9 cellular contexts compared by ENCODE assay signal in genomic region chr22:31123292-31123602, GRCh38. TPM values are rescaled to one million over a fixed set of nuclear protein-coding genes. Genes with fewer than 3 reads are reported as not detected.
DNase-seq lines count a peak whose midpoint lies in the region; ATAC-seq and TF ChIP-seq lines count a peak whose summit lies in the region.
"Had no signal": no experiment of that assay in that cellular context is flagged by ENCODE, and none has a peak within 500 bp of the region (broad histone marks: within the 10 kb centered on the region; RNA-seq: fewer than 3 reads in every experiment).

No MANE protein-coding gene starts in this region.

- no peaks in the 10 kb centered on the region for H3K36me3 ChIP-seq in right atrium auricular region
- no peaks in the 10 kb centered on the region for H3K36me3 ChIP-seq in endocrine pancreas (ENCODE audit: control insufficient read depth, insufficient read depth, low read length)
- H3K36me3 ChIP-seq in muscle layer of duodenum (ENCODE audit: control insufficient read depth in 1 of 2, insufficient read depth in 2 of 2, low read length in 2 of 2) = no peaks in the 10 kb centered on the region
- no peaks in the 10 kb centered on the region for H3K36me3 ChIP-seq in urinary bladder (ENCODE audit: insufficient read depth)

- H3K27me3 ChIP-seq in right atrium auricular region = no peaks in the 10 kb centered on the region
- no peaks in the 10 kb centered on the region for H3K27me3 ChIP-seq in endocrine pancreas (ENCODE audit: control insufficient read depth, insufficient read depth, low read length)
- no peaks in the 10 kb centered on the region for H3K27me3 ChIP-seq in muscle layer of duodenum (ENCODE audit: low read depth, low read length)

- no peak for TF ChIP-seq CTCF in right atrium auricular region (IDR thresholded peaks at IDR 0.05)

- H3K9me3 ChIP-seq in right atrium auricular region = no peaks in the 10 kb centered on the region
- H3K9me3 ChIP-seq in endocrine pancreas (ENCODE audit: control insufficient read depth, low read length) = no peaks in the 10 kb centered on the region
- H3K9me3 ChIP-seq in muscle layer of duodenum (ENCODE audit: control insufficient read depth in 1 of 2, low read length in 2 of 2) = no peaks in the 10 kb centered on the region

- DNase-seq in right atrium auricular region (ENCODE audit: low spot score) = no peak
- DNase-seq in Right ventricle myocardium superior = no peak
- DNase-seq in effector CD8-positive, alpha-beta T cell (lab: John Stamatoyannopoulos, UW) = no peak
- no peak for DNase-seq in SK-N-DZ (ENCODE audit: low spot score)
- no peak for DNase-seq in NCI-H82 treated with DMSO at 0.1 percent for 48 hours (lab: John Stamatoyannopoulos, UW; ENCODE audit: unreplicated experiment)
- DNase-seq: activated naive CD4-positive, alpha-beta T cell treated with anti-CD3 and anti-CD28 coated beads, Interleukin-2, amount 50 U/mL, for 16 hours had no signal

- intact Hi-C loops in Right ventricle myocardium superior (cut with DNase I) = no loop called here

- peak overlapping the region; percentile 66 for H3K9ac ChIP-seq in endocrine pancreas (ENCODE audit: control insufficient read depth, insufficient read depth, low read length)

- no peak for ATAC-seq in Right ventricle myocardium superior (ENCODE audit: poor library complexity)

- H3K27ac ChIP-seq in right atrium auricular region = peak overlapping the region; percentile 83 to 95
- peak overlapping the region; percentile 56 for H3K27ac ChIP-seq in muscle layer of duodenum (ENCODE audit: low read length)
- H3K27ac ChIP-seq in urinary bladder (ENCODE audit: low read depth) = no peak overlapping the region

- H3K4me3 ChIP-seq in right atrium auricular region = peak overlapping the region; percentile 56 to 58
- peak overlapping the region; percentile 36 for H3K4me3 ChIP-seq in endocrine pancreas (ENCODE audit: control insufficient read depth, insufficient read depth, low read length)
- H3K4me3 ChIP-seq in muscle layer of duodenum (ENCODE audit: low read depth in 1 of 2, low read length in 2 of 2) = peak overlapping the region; percentile 61 to 65
- H3K4me3 ChIP-seq in urinary bladder (ENCODE audit: low read depth, low read length) = peak overlapping the region; percentile 20

- 68% methylated on average over 4 of the region's 4 CpGs for WGBS in urinary bladder

- H3K4me1 ChIP-seq in right atrium auricular region (peaks cover 0 to 47% of the 10 kb centered on the region in 2 donors), endocrine pancreas (ENCODE audit: control insufficient read depth, insufficient read depth, low read length) (no peaks in the 10 kb centered on the region), muscle layer of duodenum (ENCODE audit: control insufficient read depth in 1 of 2, insufficient read depth in 2 of 2, low read length in 2 of 2) (peaks cover 0 to 13% of the 10 kb centered on the region in 2 donors), urinary bladder (ENCODE audit: insufficient read depth) (no peaks in the 10 kb centered on the region)

RNA-seq across cellular contexts. Expression of gene INPP5J, which starts 0.5 kb away (rescaled TPM):
- total RNA-seq in right atrium auricular region (10 to 100 TPM; 17.6 to 26.3 TPM), Right ventricle myocardium superior (15.4 TPM), urinary bladder (0.32 TPM)
- 1.5 TPM for polyA plus RNA-seq in urinary bladder
- polyA plus RNA-seq in SK-N-DZ (2014; cell fraction: cytosol; rRNA removed) = 8.2 and 9.5 TPM in 2 replicates
- polyA plus RNA-seq in SK-N-DZ (2014; cell fraction: nucleus; rRNA removed) = 10.4 and 14.3 TPM in 2 replicates

RNA-seq across cellular contexts. Expression of gene SELENOM, which starts 15.9 kb away (rescaled TPM):
- total RNA-seq in right atrium auricular region = 100 to 1,000 TPM; 133 to 358 TPM
- 43.4 TPM for total RNA-seq in Right ventricle myocardium superior
- 113 TPM for total RNA-seq in urinary bladder
- polyA plus RNA-seq in urinary bladder = 1,134 TPM
- 29.5 and 57.4 TPM in 2 replicates for polyA plus RNA-seq in SK-N-DZ (2014; cell fraction: cytosol; rRNA removed)
- 34.0 and 36.9 TPM in 2 replicates for polyA plus RNA-seq in SK-N-DZ (2014; cell fraction: nucleus; rRNA removed)

RNA-seq across cellular contexts. Expression of gene PLA2G3, which starts 17.1 kb away (rescaled TPM):
- total RNA-seq in right atrium auricular region = not detected
- not detected for total RNA-seq in Right ventricle myocardium superior
- not detected for total RNA-seq in urinary bladder
- not detected for polyA plus RNA-seq in urinary bladder
- polyA plus RNA-seq in SK-N-DZ (2014; cell fraction: cytosol; rRNA removed) = 13.6 and 14.3 TPM in 2 replicates
- polyA plus RNA-seq in SK-N-DZ (2014; cell fraction: nucleus; rRNA removed) = 22.7 and 26.2 TPM in 2 replicates

RNA-seq across cellular contexts. Expression of gene RNF185, which starts 36.7 kb away (rescaled TPM):
- total RNA-seq in right atrium auricular region = 10 to 100 TPM; 17.6 to 26.8 TPM
- total RNA-seq in Right ventricle myocardium superior = 17.7 TPM
- total RNA-seq in urinary bladder = 23.3 TPM
- polyA plus RNA-seq in urinary bladder = 31.1 TPM
- 32.7 and 34.9 TPM in 2 replicates for polyA plus RNA-seq in SK-N-DZ (2014; cell fraction: cytosol; rRNA removed)
- 20.3 and 22.1 TPM in 2 replicates for polyA plus RNA-seq in SK-N-DZ (2014; cell fraction: nucleus; rRNA removed)

RNA-seq across cellular contexts. Expression of gene SMTN, which starts 42.1 kb away (rescaled TPM):
- total RNA-seq in right atrium auricular region (100 to 1,000 TPM in 1 of 2 donors, 10 to 100 TPM in 1; 81.4 to 183 TPM), Right ventricle myocardium superior (256 TPM), urinary bladder (149 TPM)
- 1,750 TPM for polyA plus RNA-seq in urinary bladder
- 14.0 and 14.8 TPM in 2 replicates for polyA plus RNA-seq in SK-N-DZ (2014; cell fraction: cytosol; rRNA removed)
- 28.4 and 31.0 TPM in 2 replicates for polyA plus RNA-seq in SK-N-DZ (2014; cell fraction: nucleus; rRNA removed)

Comparison
In these comparisons a context has a peak if more than half of its experiments do, and no peak if none do; other contexts are left out.
1. RNA of gene INPP5J, which starts 0.5 kb away (total RNA-seq): 17.6 to 26.3 TPM in right atrium auricular region and 15.4 TPM in Right ventricle myocardium superior (single experiment); 0.32 TPM in urinary bladder (single experiment); every median in the first group is over 10 times any median in the second.
2. Peak in every context shown above with its lines, with median percentiles within 50 percentile points of each other: H3K4me3 ChIP-seq.